In genomic region chr13:93266681-93267080, GRCh38 we compare ENCODE assay signal across 9 cellular contexts.
"Had no signal": no experiment of that assay in that cellular context is flagged by ENCODE, and none has a peak within 500 bp of the region (broad histone marks: within the 10 kb centered on the region; RNA-seq: fewer than 3 reads in every experiment).

No MANE protein-coding gene starts in this region.

- DNase-seq: GM23248, GOT3, H7, H9, HCEC 1CT, HFFc6 had no signal

- H3K4me3 ChIP-seq: GM23248, GM23338, HAP-1 had no signal

- H3K36me3 ChIP-seq: HAP-1 had no signal

- FAIRE-seq: H1 had no signal

- H3K9ac ChIP-seq: GM23248 had no signal

- H3K27ac ChIP-seq: GM23248 had no signal

- H3K9me3 ChIP-seq: HAP-1 had no signal
